Comparison of ENCODE assay signal across 16 cellular contexts in genomic region chr3:170792511-170792910, GRCh38.
"Had no signal": no experiment of that assay in that cellular context is flagged by ENCODE, and none has a peak within 500 bp of the region (broad histone marks: within the 10 kb centered on the region; RNA-seq: fewer than 3 reads in every experiment).

No MANE protein-coding gene starts in this region.

- H3K36me3 ChIP-seq: esophagus squamous epithelium, heart right ventricle, right atrium auricular region, tibial artery, upper lobe of left lung, uterus had no signal

- DNase-seq: effector memory CD8-positive, alpha-beta T cell; esophagus squamous epithelium; heart right ventricle; hypothalamus; islet precursor cell; natural killer cell; posterior cingulate gyrus; stimulated activated CD4-positive, alpha-beta T cell treated with anti-CD3 and anti-CD28 coated beads, Interleukin-2, amount 100 ng/mL, for 48 hours; stimulated activated naive CD4-positive, alpha-beta T cell treated with Interleukin-2 at 50 U/mL for 16 hours; tibial artery; upper lobe of left lung; uterus had no signal

- FAIRE-seq: frontal cortex had no signal

- ATAC-seq: effector memory CD8-positive, alpha-beta T cell; heart right ventricle; left lobe of liver; natural killer cell had no signal

- H3K9me3 ChIP-seq: esophagus squamous epithelium, right atrium auricular region, upper lobe of left lung, uterus had no signal

- H3K27me3 ChIP-seq: esophagus squamous epithelium, heart right ventricle, right atrium auricular region, tibial artery, upper lobe of left lung, uterus had no signal

- H3K4me3 ChIP-seq: esophagus squamous epithelium, heart right ventricle, right atrium auricular region, smooth muscle cell, tibial artery, upper lobe of left lung, uterus had no signal

- H3K4me1 ChIP-seq: esophagus squamous epithelium, heart right ventricle, right atrium auricular region, tibial artery, upper lobe of left lung, uterus had no signal

- H3K27ac ChIP-seq: esophagus squamous epithelium, heart right ventricle, right atrium auricular region, tibial artery, upper lobe of left lung, uterus had no signal

- H3K4me2 ChIP-seq: smooth muscle cell had no signal
